8 cellular contexts compared by ENCODE assay signal in genomic region chrX:119604778-119605177, GRCh38. TPM values are rescaled to one million over a fixed set of nuclear protein-coding genes. Genes with fewer than 3 reads are reported as not detected.
DNase-seq lines count a peak whose midpoint lies in the region; ATAC-seq and TF ChIP-seq lines count a peak whose summit lies in the region.

No MANE protein-coding gene starts in this region.

- H3K4me3 Mint-ChIP-seq in CD4-positive, CD25-positive, alpha-beta regulatory T cell = peak overlapping the region; percentile 90 to 97 (median 94)
- H3K4me3 Mint-ChIP-seq in naive thymus-derived CD8-positive, alpha-beta T cell = peak overlapping the region; percentile 87 to 98 (median 92)

- 44% methylated on average over 9 of the region's 9 CpGs for WGBS in mammary epithelial cell (ENCODE audit: low coverage, missing lambda C conversion rate)

- H2AFZ ChIP-seq in KMS-11 (ENCODE audit: low read depth) (no peak overlapping the region), mammary epithelial cell (ENCODE audit: low read depth, low read length) (no peak overlapping the region)

- H4K20me1 ChIP-seq in KMS-11 (ENCODE audit: insufficient read depth) (no peaks in the 10 kb centered on the region), mammary epithelial cell (ENCODE audit: insufficient read depth, low read length) (no peaks in the 10 kb centered on the region)

- no TSS peak for BruUV-seq in mammary epithelial cell (replicated peaks; lab: Mats Ljungman, UMichigan)

- H3K79me2 ChIP-seq in KMS-11 (ENCODE audit: insufficient read depth, low read depth) (peaks cover 58% of the 10 kb centered on the region), mammary epithelial cell (ENCODE audit: insufficient read depth, low read length) (peaks cover 61% of the 10 kb centered on the region)

- H3K27ac ChIP-seq in CD4-positive, CD25-positive, alpha-beta regulatory T cell (ENCODE audit: insufficient read depth, low read length, poor library complexity, severe bottlenecking) = peak overlapping the region; percentile 90
- H3K27ac ChIP-seq in KMS-11 (no peak overlapping the region), mammary epithelial cell (ENCODE audit: insufficient read depth, low read depth, low read length) (no peak overlapping the region)

- DNase-seq in CD4-positive, CD25-positive, alpha-beta regulatory T cell = peak in 1 of 3 donors; percentile 29
- DNase-seq in mammary epithelial cell (no peak), amygdala (lab: John Stamatoyannopoulos, UW) (no peak), activated gamma-delta T cell treated with Interleukin-2 at 50 U/mL for 16 hours (no peak), hippocampal formation (lab: John Stamatoyannopoulos, UW) (no peak)
- peak in 2 of 10 donors; percentile 5 to 13 for DNase-seq in naive thymus-derived CD8-positive, alpha-beta T cell
- no peak for DNase-seq in activated CD4-positive, CD25-positive, alpha-beta regulatory T cell (lab: John Stamatoyannopoulos, UW)

- H3K9ac ChIP-seq in KMS-11 = no peak overlapping the region
- no peak overlapping the region for H3K9ac ChIP-seq in mammary epithelial cell (ENCODE audit: insufficient read depth, low read length)

- peaks cover 14 to 35% (median 25%) of the 10 kb centered on the region in 4 donors for H3K4me1 Mint-ChIP-seq in CD4-positive, CD25-positive, alpha-beta regulatory T cell
- peaks cover 10 to 41% (median 28%) of the 10 kb centered on the region in 4 donors for H3K4me1 Mint-ChIP-seq in naive thymus-derived CD8-positive, alpha-beta T cell

- H3K9me3 ChIP-seq in CD4-positive, CD25-positive, alpha-beta regulatory T cell (ENCODE audit: control insufficient read depth in 2 of 2, low read length in 2 of 2) = no peaks in the 10 kb centered on the region
- no peaks in the 10 kb centered on the region for H3K9me3 ChIP-seq in mammary epithelial cell (replicated peaks; ENCODE audit: insufficient read depth, low read length)

- H3K27me3 ChIP-seq in CD4-positive, CD25-positive, alpha-beta regulatory T cell (ENCODE audit: control insufficient read depth, insufficient read depth, low read length) = no peaks in the 10 kb centered on the region
- H3K27me3 ChIP-seq in KMS-11 (ENCODE audit: insufficient read depth, low read depth) (no peaks in the 10 kb centered on the region), mammary epithelial cell (ENCODE audit: insufficient read depth, low read length) (no peaks in the 10 kb centered on the region)

- no peaks in the 10 kb centered on the region for H3K27me3 Mint-ChIP-seq in CD4-positive, CD25-positive, alpha-beta regulatory T cell
- H3K27me3 Mint-ChIP-seq in naive thymus-derived CD8-positive, alpha-beta T cell = no peaks in the 10 kb centered on the region

- peaks cover 8% of the 10 kb centered on the region for H3K36me3 Mint-ChIP-seq in CD4-positive, CD25-positive, alpha-beta regulatory T cell
- peaks cover 0 to 21% (median 0%) of the 10 kb centered on the region in 3 donors for H3K36me3 Mint-ChIP-seq in naive thymus-derived CD8-positive, alpha-beta T cell

- H3K9me3 Mint-ChIP-seq in CD4-positive, CD25-positive, alpha-beta regulatory T cell = peaks cover 0 to 2% (median 0%) of the 10 kb centered on the region in 7 donors
- no peaks in the 10 kb centered on the region for H3K9me3 Mint-ChIP-seq in naive thymus-derived CD8-positive, alpha-beta T cell

- ATAC-seq in CD4-positive, CD25-positive, alpha-beta regulatory T cell (ENCODE audit: low read depth in 2 of 2) = no peak
- no peak for ATAC-seq in naive thymus-derived CD8-positive, alpha-beta T cell

- dilution Hi-C loops in mammary epithelial cell (cut with HindIII; ENCODE audit: low sequenced_read_pairs) = no loop called here

- no peak for TF ChIP-seq CTCF in KMS-11 (conservative IDR thresholded peaks at IDR 0.05; ENCODE audit: low read depth, low read length)
- no peak for TF ChIP-seq CTCF in mammary epithelial cell (conservative IDR thresholded peaks at IDR 0.05 in 1 of 2, IDR thresholded peaks at IDR 0.05 in 1 of 2; ENCODE audit: extremely low read depth in 1 of 2, insufficient read depth in 1 of 2, low read depth in 1 of 2, low read length in 2 of 2)

- intact Hi-C loops in mammary epithelial cell (cut with micrococcal nuclease) = loop anchor here (5.0 kb wide), 1 partner anchor 173 kb away; no protein-coding TSS in a partner anchor

- CTCF ChIA-PET in mammary epithelial cell (lab: Charles Lee; ENCODE audit: low non-redundant PET) = no interaction called here

- POLR2A ChIA-PET in naive thymus-derived CD8-positive, alpha-beta T cell (lab: Charles Lee) = interaction anchor here (1.2 to 3.2 kb wide), 4 partner anchors 21 to 187 kb away, joined by 5 to 29 read pairs (median 10); partner anchors contain the start of genes RPL39, SEPTIN6 and UBE2A

- in situ Hi-C loops in mammary epithelial cell (cut with MboI; ENCODE audit: low sequenced_read_pairs in 2 of 2) = no loop called here

- H3K4me2 ChIP-seq in KMS-11 (peak overlapping the region; percentile 73), mammary epithelial cell (ENCODE audit: insufficient read depth, low read depth, low read length) (peak overlapping the region; percentile 86)

- H3K27ac Mint-ChIP-seq in CD4-positive, CD25-positive, alpha-beta regulatory T cell = peak overlapping the region; percentile 96 to 97 (median 97)
- peak overlapping the region; percentile 81 to 98 (median 95) for H3K27ac Mint-ChIP-seq in naive thymus-derived CD8-positive, alpha-beta T cell

- H3K4me3 ChIP-seq in CD4-positive, CD25-positive, alpha-beta regulatory T cell (ENCODE audit: low read depth, low read length) = peak overlapping the region; percentile 82
- no peak overlapping the region for H3K4me3 ChIP-seq in KMS-11 (IDR thresholded peaks at IDR 0.05; ENCODE audit: insufficient read depth, low read depth, low read length)
- H3K4me3 ChIP-seq in mammary epithelial cell (replicated peaks in 1 of 3; ENCODE audit: insufficient read depth in 1 of 3, low read depth in 2 of 3, low read length in 3 of 3) = peak overlapping the region; percentile 45 to 90 (median 85)

- H3K4me1 ChIP-seq in CD4-positive, CD25-positive, alpha-beta regulatory T cell (ENCODE audit: control insufficient read depth, insufficient read depth, low read length, poor library complexity, severe bottlenecking) = peaks cover 14% of the 10 kb centered on the region
- H3K4me1 ChIP-seq in KMS-11 (ENCODE audit: low read depth, poor library complexity, severe bottlenecking) (peaks cover 39% of the 10 kb centered on the region), mammary epithelial cell (ENCODE audit: insufficient read depth, low read length) (peaks cover 4% of the 10 kb centered on the region)

- H3K36me3 ChIP-seq in CD4-positive, CD25-positive, alpha-beta regulatory T cell (ENCODE audit: control insufficient read depth, insufficient read depth, low read length) = no peaks in the 10 kb centered on the region
- no peaks in the 10 kb centered on the region; the same call in 1 of the 2 replicates for H3K36me3 ChIP-seq in KMS-11 (ENCODE audit: insufficient read depth)
- H3K36me3 ChIP-seq in mammary epithelial cell (ENCODE audit: insufficient read depth, low read length) = peaks cover 2% of the 10 kb centered on the region

RNA-seq across cellular contexts. Expression of gene NKRF, which starts 1.4 kb away (rescaled TPM):
- total RNA-seq in CD4-positive, CD25-positive, alpha-beta regulatory T cell = 14.1 TPM
- 1 to 10 TPM; 3.4 to 6.9 (median 6.2) TPM for polyA plus RNA-seq in CD4-positive, CD25-positive, alpha-beta regulatory T cell
- total RNA-seq in mammary epithelial cell = 10 to 100 TPM in 1 of 2 donors, 1 to 10 TPM in 1; 5.7 to 13.5 TPM
- polyA plus RNA-seq in mammary epithelial cell = 9.1 TPM
- polyA minus RNA-seq in mammary epithelial cell = 6.0 TPM
- total RNA-seq in naive thymus-derived CD8-positive, alpha-beta T cell = 10 to 100 TPM; 14.4 to 14.6 TPM
- polyA plus RNA-seq in naive thymus-derived CD8-positive, alpha-beta T cell = 1 to 10 TPM; 4.8 to 8.5 (median 6.8) TPM

RNA-seq across cellular contexts. Expression of gene UBE2A, which starts 30.4 kb away (rescaled TPM):
- total RNA-seq in CD4-positive, CD25-positive, alpha-beta regulatory T cell = 80.1 TPM
- 10 to 100 TPM; 44.6 to 62.9 (median 55.8) TPM for polyA plus RNA-seq in CD4-positive, CD25-positive, alpha-beta regulatory T cell
- total RNA-seq in mammary epithelial cell = 10 to 100 TPM; 34.0 to 67.7 TPM
- polyA plus RNA-seq in mammary epithelial cell = 48.2 TPM
- 16.1 TPM for polyA minus RNA-seq in mammary epithelial cell
- total RNA-seq in naive thymus-derived CD8-positive, alpha-beta T cell = 10 to 100 TPM; 41.0 to 43.5 TPM
- polyA plus RNA-seq in naive thymus-derived CD8-positive, alpha-beta T cell = 10 to 100 TPM; 31.5 to 43.5 (median 34.0) TPM

RNA-seq across cellular contexts. Expression of gene STEEP1, which starts 39.6 kb away (rescaled TPM):
- total RNA-seq in CD4-positive, CD25-positive, alpha-beta regulatory T cell = 23.9 TPM
- 10 to 100 TPM; 11.3 to 15.0 (median 13.3) TPM for polyA plus RNA-seq in CD4-positive, CD25-positive, alpha-beta regulatory T cell
- 10 to 100 TPM; 20.9 to 27.3 TPM for total RNA-seq in mammary epithelial cell
- polyA plus RNA-seq in mammary epithelial cell = 12.4 TPM
- 20.9 TPM for polyA minus RNA-seq in mammary epithelial cell
- total RNA-seq in naive thymus-derived CD8-positive, alpha-beta T cell = 10 to 100 TPM; 24.9 to 25.7 TPM
- 10 to 100 TPM; 13.3 to 18.0 (median 15.3) TPM for polyA plus RNA-seq in naive thymus-derived CD8-positive, alpha-beta T cell
